ENCODE assay signal across 2 cellular contexts in genomic region chr11:70860855-70861254, GRCh38.
TF ChIP-seq lines count a peak whose summit lies in the region.

No MANE protein-coding gene starts in this region.

TF ChIP-seq in GM23338, 12 proteins besides CTCF, POLR2A, EP300 and RAD21 (continued from another document):
- TF ChIP-seq ZNF462 (CRISPR knock-in tag; IDR thresholded peaks at IDR 0.05) (no peak), EZH2 (IDR thresholded peaks at IDR 0.05; ENCODE audit: low read depth, unreplicated experiment) (no peak), REST (IDR thresholded peaks at IDR 0.05; ENCODE audit: unreplicated experiment) (no peak), POLR2AphosphoS5 (IDR thresholded peaks at IDR 0.05; ENCODE audit: low read depth) (no peak), NANOG (IDR thresholded peaks at IDR 0.05; ENCODE audit: borderline replicate concordance) (no peak), ZNF331 (CRISPR knock-in tag; IDR thresholded peaks at IDR 0.05; ENCODE audit: low read depth) (no peak), EZH2phosphoT487 (IDR thresholded peaks at IDR 0.05; ENCODE audit: unreplicated experiment) (no peak), STAT1 (IDR thresholded peaks at IDR 0.05; ENCODE audit: unreplicated experiment) (no peak)

TF ChIP-seq in WTC11, 78 proteins besides CTCF, POLR2A, EP300 and RAD21 (continued from another document):
- TF ChIP-seq, protein P1, sequence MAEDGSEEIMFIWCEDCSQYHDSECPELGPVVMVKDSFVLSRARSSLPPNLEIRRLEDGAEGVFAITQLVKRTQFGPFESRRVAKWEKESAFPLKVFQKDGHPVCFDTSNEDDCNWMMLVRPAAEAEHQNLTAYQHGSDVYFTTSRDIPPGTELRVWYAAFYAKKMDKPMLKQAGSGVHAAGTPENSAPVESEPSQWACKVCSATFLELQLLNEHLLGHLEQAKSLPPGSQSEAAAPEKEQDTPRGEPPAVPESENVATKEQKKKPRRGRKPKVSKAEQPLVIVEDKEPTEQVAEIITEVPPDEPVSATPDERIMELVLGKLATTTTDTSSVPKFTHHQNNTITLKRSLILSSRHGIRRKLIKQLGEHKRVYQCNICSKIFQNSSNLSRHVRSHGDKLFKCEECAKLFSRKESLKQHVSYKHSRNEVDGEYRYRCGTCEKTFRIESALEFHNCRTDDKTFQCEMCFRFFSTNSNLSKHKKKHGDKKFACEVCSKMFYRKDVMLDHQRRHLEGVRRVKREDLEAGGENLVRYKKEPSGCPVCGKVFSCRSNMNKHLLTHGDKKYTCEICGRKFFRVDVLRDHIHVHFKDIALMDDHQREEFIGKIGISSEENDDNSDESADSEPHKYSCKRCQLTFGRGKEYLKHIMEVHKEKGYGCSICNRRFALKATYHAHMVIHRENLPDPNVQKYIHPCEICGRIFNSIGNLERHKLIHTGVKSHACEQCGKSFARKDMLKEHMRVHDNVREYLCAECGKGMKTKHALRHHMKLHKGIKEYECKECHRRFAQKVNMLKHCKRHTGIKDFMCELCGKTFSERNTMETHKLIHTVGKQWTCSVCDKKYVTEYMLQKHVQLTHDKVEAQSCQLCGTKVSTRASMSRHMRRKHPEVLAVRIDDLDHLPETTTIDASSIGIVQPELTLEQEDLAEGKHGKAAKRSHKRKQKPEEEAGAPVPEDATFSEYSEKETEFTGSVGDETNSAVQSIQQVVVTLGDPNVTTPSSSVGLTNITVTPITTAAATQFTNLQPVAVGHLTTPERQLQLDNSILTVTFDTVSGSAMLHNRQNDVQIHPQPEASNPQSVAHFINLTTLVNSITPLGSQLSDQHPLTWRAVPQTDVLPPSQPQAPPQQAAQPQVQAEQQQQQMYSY (CRISPR knock-in tag; IDR thresholded peaks at IDR 0.05), result no peak
- TF ChIP-seq TCF7 (CRISPR knock-in tag; IDR thresholded peaks at IDR 0.05; ENCODE audit: low read depth) (no peak), FOXJ3 (CRISPR knock-in tag; IDR thresholded peaks at IDR 0.05; ENCODE audit: borderline replicate concordance) (no peak), SMAD3 (CRISPR knock-in tag; IDR thresholded peaks at IDR 0.05; ENCODE audit: borderline replicate concordance) (no peak), ZNF512 (CRISPR knock-in tag; IDR thresholded peaks at IDR 0.05; ENCODE audit: borderline replicate concordance) (no peak), EMX1 (CRISPR knock-in tag; IDR thresholded peaks at IDR 0.05) (no peak)
- TF ChIP-seq, protein P2, sequence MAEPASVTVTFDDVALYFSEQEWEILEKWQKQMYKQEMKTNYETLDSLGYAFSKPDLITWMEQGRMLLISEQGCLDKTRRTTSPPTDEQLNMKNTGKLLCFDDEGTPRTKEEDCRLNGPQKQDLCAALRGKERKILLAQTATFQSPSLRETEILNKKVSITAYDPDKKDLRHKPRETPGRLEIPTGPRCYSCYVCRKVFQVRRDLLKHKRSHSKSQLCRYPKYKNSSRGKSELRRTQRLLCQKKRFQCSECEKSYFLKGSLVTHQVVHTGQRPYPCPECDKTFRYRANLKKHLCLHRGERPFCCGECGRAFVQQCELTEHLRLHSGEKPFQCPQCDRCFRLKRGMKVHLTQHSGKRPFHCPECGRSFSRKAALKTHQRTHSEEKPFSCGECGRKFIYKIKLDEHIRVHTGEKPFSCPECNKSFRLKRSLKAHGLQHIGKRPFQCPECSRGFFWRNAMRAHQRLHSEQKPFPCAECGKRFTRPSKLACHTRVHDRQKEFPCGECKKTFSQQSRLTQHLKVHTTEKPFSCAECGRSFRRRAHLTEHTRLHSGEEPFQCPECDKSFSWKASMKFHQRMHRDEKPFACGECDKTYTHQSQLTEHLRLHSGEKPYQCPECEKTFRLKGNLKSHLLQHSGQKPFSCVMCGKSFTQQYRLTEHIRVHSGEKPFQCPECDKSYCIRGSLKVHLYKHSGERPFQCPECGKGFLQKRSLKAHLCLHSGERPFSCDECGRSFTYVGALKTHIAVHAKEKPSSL (CRISPR knock-in tag; conservative IDR thresholded peaks at IDR 0.05), result no peak
